8 cellular contexts compared by ENCODE assay signal in the genomic region with DNA sequence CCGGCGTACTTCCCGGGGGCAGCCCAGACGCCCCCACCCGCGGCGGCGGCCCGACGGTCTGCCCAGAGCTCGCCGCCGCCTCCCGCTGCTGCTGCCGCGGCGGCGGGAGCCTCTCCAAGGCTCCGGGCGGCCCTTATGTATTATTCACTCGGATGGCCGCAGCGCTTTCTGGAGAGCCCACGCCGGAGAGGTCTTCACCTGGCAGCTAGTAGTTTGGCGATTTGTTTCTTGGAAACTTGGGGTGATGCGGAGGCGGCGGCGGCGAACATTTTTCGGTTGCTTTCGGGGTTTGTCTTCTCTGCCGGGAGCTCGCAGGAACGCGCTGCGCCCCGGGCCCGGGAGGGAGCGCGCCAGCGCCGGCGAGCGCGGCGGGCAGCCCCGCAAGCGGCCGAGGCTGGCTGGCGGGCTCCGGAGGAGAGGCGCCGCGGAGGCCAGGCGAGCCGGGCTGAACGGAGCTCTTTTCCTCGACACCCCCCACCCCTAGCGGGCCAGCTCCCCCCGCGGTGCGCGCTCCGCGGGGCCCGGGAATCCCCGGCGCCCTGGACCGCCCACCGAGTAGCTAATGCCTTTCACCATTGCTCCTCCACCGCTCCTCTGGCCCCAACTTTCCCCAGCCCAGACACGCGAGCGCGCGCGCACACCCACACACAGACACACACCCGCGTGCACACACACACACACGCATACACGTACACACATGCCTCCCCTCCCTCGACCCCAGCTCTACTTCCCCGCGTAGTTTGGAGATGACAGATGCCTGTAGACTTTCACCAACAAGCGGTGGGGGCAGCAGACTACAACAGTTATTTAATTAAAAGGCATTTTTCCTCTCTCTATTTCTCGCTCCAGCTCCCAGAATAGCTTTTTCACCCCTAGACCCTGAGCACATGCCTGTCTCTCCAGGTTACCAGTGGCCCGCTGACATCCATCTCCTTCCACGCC.
A peak's percentile ranks its signal among the peaks of the same experiment; 100 is the strongest.
DNase-seq lines count a peak whose midpoint lies in the region; ATAC-seq, FAIRE-seq and TF ChIP-seq lines count a peak whose summit lies in the region.

No MANE protein-coding gene starts in this region.

- TF ChIP-seq POLR2A in H54 (IDR thresholded peaks at IDR 0.05; ENCODE audit: low read depth, low read length): no peak

- TF ChIP-seq CTCF in LNCAP (IDR thresholded peaks at IDR 0.05) (0 out of 2 replicates have a peak, but pooled peaks have one; percentile 12), foreskin fibroblast (IDR thresholded peaks at IDR 0.05; ENCODE audit: low read depth, low read length) (no peak)

- peaks cover 91% of the 10 kb centered on the region for H3K27me3 Mint-ChIP-seq in activated T-cell treated with anti-CD3 and anti-CD28 coated beads, Interleukin-2, amount 50 U/mL, for 72 hours (ENCODE audit: low read depth)

- ATAC-seq in activated T-cell treated with anti-CD3 and anti-CD28 coated beads, Interleukin-2, amount 50 U/mL, for 72 hours (replicated peaks in 1 of 2): peak; percentile 32 to 40
- ATAC-seq in GM21390 (IDR thresholded peaks at IDR 0.05; ENCODE audit: unreplicated experiment): no peak

- peak overlapping the region; percentile 78 for H2AFZ ChIP-seq in neuron (ENCODE audit: low read depth, low read length)

- H3K9me3 Mint-ChIP-seq in activated T-cell treated with anti-CD3 and anti-CD28 coated beads, Interleukin-2, amount 50 U/mL, for 72 hours: no peaks in the 10 kb centered on the region

- no peaks in the 10 kb centered on the region for H3K36me3 ChIP-seq in neuron (ENCODE audit: insufficient read depth, low read length)

- DNase-seq in GM03348 (ENCODE audit: low spot score): peak; percentile 53
- peak; percentile 26 to 34 for DNase-seq in activated T-cell treated with anti-CD3 and anti-CD28 coated beads, Interleukin-2, amount 50 U/mL, for 72 hours
- peak; percentile 29 to 68 for DNase-seq in foreskin fibroblast
- DNase-seq in pons (ENCODE audit: low spot score): no peak
- no peak for DNase-seq in H54 (ENCODE audit: insufficient read length, low spot score)

- H3K4me3 Mint-ChIP-seq in activated T-cell treated with anti-CD3 and anti-CD28 coated beads, Interleukin-2, amount 50 U/mL, for 72 hours: peak overlapping the region; percentile 83 to 95

- peaks cover 19% of the 10 kb centered on the region for H3K4me1 ChIP-seq in neuron (ENCODE audit: insufficient read depth, low read length)

- no peak for FAIRE-seq in H54 (lab: Jason Lieb, UNC)

- peaks cover 2 to 5% of the 10 kb centered on the region in 2 donors for H3K36me3 Mint-ChIP-seq in activated T-cell treated with anti-CD3 and anti-CD28 coated beads, Interleukin-2, amount 50 U/mL, for 72 hours (ENCODE audit: insufficient read depth in 2 of 2)

- H3K27me3 ChIP-seq in neuron (ENCODE audit: insufficient read depth, low read length): peaks cover 3% of the 10 kb centered on the region

- peaks cover 38% of the 10 kb centered on the region for H3K4me1 Mint-ChIP-seq in activated T-cell treated with anti-CD3 and anti-CD28 coated beads, Interleukin-2, amount 50 U/mL, for 72 hours (ENCODE audit: low read depth)

- H3K4me3 ChIP-seq in foreskin fibroblast (ENCODE audit: low read depth in 1 of 2, low read length in 2 of 2) (peak overlapping the region; percentile 64 to 66), neuron (ENCODE audit: low read length) (peak overlapping the region; percentile 48)

- no peaks in the 10 kb centered on the region for H3K9me3 ChIP-seq in neuron (ENCODE audit: low read length)

- H3K27ac Mint-ChIP-seq in activated T-cell treated with anti-CD3 and anti-CD28 coated beads, Interleukin-2, amount 50 U/mL, for 72 hours: peak overlapping the region; percentile 47

Comparison
In these comparisons a context has a peak if more than half of its experiments do, and no peak if none do; other contexts are left out.
1. DNase-seq: peak in GM03348 (single experiment), activated T-cell treated with anti-CD3 and anti-CD28 coated beads, Interleukin-2, amount 50 U/mL, for 72 hours (2 of 2) and foreskin fibroblast (2 of 2); none in pons (single experiment) and H54 (single experiment).